Comparison of ENCODE assay signal across 27 cellular contexts in genomic region chr1:178494569-178494971, GRCh38. TPM values are rescaled to one million over a fixed set of nuclear protein-coding genes. Genes with fewer than 3 reads are reported as not detected.
DNase-seq lines count a peak whose midpoint lies in the region; ATAC-seq, FAIRE-seq and TF ChIP-seq lines count a peak whose summit lies in the region.
"Had no signal": no experiment of that assay in that cellular context is flagged by ENCODE, and none has a peak within 500 bp of the region (broad histone marks: within the 10 kb centered on the region; RNA-seq: fewer than 3 reads in every experiment).

No MANE protein-coding gene starts in this region.

- FAIRE-seq in D721Med (lab: Jason Lieb, UNC) (no peak), urothelium cell line (lab: Jason Lieb, UNC) (no peak)
- FAIRE-seq: G401.6, GM12892 had no signal

- no peaks in the 10 kb centered on the region for H3K4me1 Mint-ChIP-seq in activated T-cell treated with anti-CD3 and anti-CD28 coated beads, Interleukin-2, amount 50 U/mL, for 72 hours (ENCODE audit: low read depth)
- H3K4me1 Mint-ChIP-seq: IgD-negative memory B cell had no signal

- H3K27ac ChIP-seq in BLaER1, result peak overlapping the region; percentile 40; the same call in 1 of the 2 replicates
- H3K27ac ChIP-seq in heart left ventricle, result no peak overlapping the region
- H3K27ac ChIP-seq: Peyer's patch, SJSA1 had no signal

- no peaks in the 10 kb centered on the region for H3K27me3 ChIP-seq in BLaER1
- no peaks in the 10 kb centered on the region for H3K27me3 ChIP-seq in heart left ventricle
- H3K27me3 ChIP-seq: Peyer's patch, SJSA1 had no signal

- 70 to 93% (median 87%) methylated on average over 13 of the region's 13 CpGs for WGBS in heart left ventricle, 4 donors

- H3K9me3 ChIP-seq in BLaER1 (no peaks in the 10 kb centered on the region), heart left ventricle (no peaks in the 10 kb centered on the region)
- H3K9me3 ChIP-seq: Peyer's patch, SJSA1 had no signal

- TF ChIP-seq POLR2A in heart left ventricle (IDR thresholded peaks at IDR 0.05), result no peak

- H3K4me1 ChIP-seq in BLaER1, result peaks cover 39% of the 10 kb centered on the region
- no peaks in the 10 kb centered on the region for H3K4me1 ChIP-seq in heart left ventricle
- H3K4me1 ChIP-seq: Peyer's patch, SJSA1 had no signal

- H3K4me3 ChIP-seq in BLaER1 (no peak overlapping the region), heart left ventricle (no peak overlapping the region)
- H3K4me3 ChIP-seq: GM23338, Peyer's patch, SJSA1 had no signal

- TF ChIP-seq CTCF in D721Med (IDR thresholded peaks at IDR 0.05; ENCODE audit: insufficient read depth, missing control alignments) (no peak), heart left ventricle (IDR thresholded peaks at IDR 0.05) (no peak)

- DNase-seq in D721Med (ENCODE audit: insufficient read length, low spot score), result peak; percentile 13
- peak in 1 of 5 donors; percentile 50 for DNase-seq in heart left ventricle
- DNase-seq in sciatic nerve (ENCODE audit: low spot score), result peak; percentile 51
- no peak for DNase-seq in activated T-cell treated with anti-CD3 and anti-CD28 coated beads, Interleukin-2, amount 50 U/mL, for 72 hours
- DNase-seq in urothelium cell line (ENCODE audit: low spot score), result no peak
- DNase-seq: CD4-positive, alpha-beta T cell; COR-L47; Kasumi-1; NCI-H1417; NCI-H1694 treated with DMSO at 0.1 percent for 48 hours; NCI-H2081 treated with DMSO at 0.1 percent for 48 hours; NCI-H2171 treated with DMSO at 0.1 percent for 48 hours; NCI-H446; NCI-H526 had no signal

- intact Hi-C loops in heart left ventricle (cut with DNase I), result no loop called here
- intact Hi-C loops in sciatic nerve (cut with DNase I), result no loop called here

- ATAC-seq in heart left ventricle (peak in 3 of 4 donors; percentile 59 to 79 (median 70)), sciatic nerve (no peak), HG03565 (IDR thresholded peaks at IDR 0.05; ENCODE audit: unreplicated experiment) (no peak)
- no peak for ATAC-seq in activated T-cell treated with anti-CD3 and anti-CD28 coated beads, Interleukin-2, amount 50 U/mL, for 72 hours (replicated peaks in 1 of 2)
- ATAC-seq: GM23338, HCT116 had no signal

- no peak overlapping the region for H3K9ac ChIP-seq in BLaER1

- H3K4me3 Mint-ChIP-seq in activated T-cell treated with anti-CD3 and anti-CD28 coated beads, Interleukin-2, amount 50 U/mL, for 72 hours, result no peak overlapping the region
- H3K4me3 Mint-ChIP-seq: CD4-positive, alpha-beta T cell; GM23338; IgD-negative memory B cell had no signal

- peak overlapping the region; percentile 57; the same call in 1 of the 2 replicates for H3K4me2 ChIP-seq in BLaER1
- H3K4me2 ChIP-seq: GM23338 had no signal

- H3K27me3 Mint-ChIP-seq in activated T-cell treated with anti-CD3 and anti-CD28 coated beads, Interleukin-2, amount 50 U/mL, for 72 hours (ENCODE audit: low read depth), result no peaks in the 10 kb centered on the region
- H3K27me3 Mint-ChIP-seq: CD4-positive, alpha-beta T cell had no signal

- H3K27ac Mint-ChIP-seq in activated T-cell treated with anti-CD3 and anti-CD28 coated beads, Interleukin-2, amount 50 U/mL, for 72 hours, result no peak overlapping the region
- H3K27ac Mint-ChIP-seq: CD4-positive, alpha-beta T cell; GM23338; IgD-negative memory B cell had no signal

- H4K20me1 ChIP-seq in BLaER1, result no peaks in the 10 kb centered on the region

- H3K36me3 ChIP-seq in BLaER1 (no peaks in the 10 kb centered on the region), heart left ventricle (no peaks in the 10 kb centered on the region)
- H3K36me3 ChIP-seq: Peyer's patch, SJSA1 had no signal

- no peaks in the 10 kb centered on the region for H3K36me3 Mint-ChIP-seq in activated T-cell treated with anti-CD3 and anti-CD28 coated beads, Interleukin-2, amount 50 U/mL, for 72 hours (ENCODE audit: insufficient read depth in 2 of 2)

- no peaks in the 10 kb centered on the region for H3K9me3 Mint-ChIP-seq in activated T-cell treated with anti-CD3 and anti-CD28 coated beads, Interleukin-2, amount 50 U/mL, for 72 hours
- H3K9me3 Mint-ChIP-seq: CD4-positive, alpha-beta T cell; GM23338; IgD-negative memory B cell had no signal

RNA-seq across cellular contexts. Expression of gene CLEC20A, which starts 2.2 kb away (rescaled TPM):
- total RNA-seq in heart left ventricle, result under 1 TPM in 1 of 9 donors, not detected in 8; 0.23 TPM
- not detected for polyA plus RNA-seq in heart left ventricle
- 3.2 TPM for total RNA-seq in sciatic nerve
- not detected for total RNA-seq in activated T-cell treated with anti-CD3 and anti-CD28 coated beads, Interleukin-2, amount 50 U/mL, for 72 hours
- total RNA-seq: CD4-positive, alpha-beta T cell; Daoy; GM23338; MCF 10A; OCI-LY7; Peyer's patch; SJSA1 had no signal
- polyA plus RNA-seq: BJ, GM23338 had no signal

RNA-seq across cellular contexts. Expression of gene TEX35, which starts 18.3 kb away (rescaled TPM):
- total RNA-seq in heart left ventricle (not detected), sciatic nerve (not detected)
- polyA plus RNA-seq in heart left ventricle, result not detected
- total RNA-seq in activated T-cell treated with anti-CD3 and anti-CD28 coated beads, Interleukin-2, amount 50 U/mL, for 72 hours, result not detected
- total RNA-seq: CD4-positive, alpha-beta T cell; Daoy; GM23338; MCF 10A; OCI-LY7; Peyer's patch; SJSA1 had no signal
- polyA plus RNA-seq: BJ, GM23338, IgD-negative memory B cell had no signal

Comparison
In these comparisons a context has a peak if more than half of its experiments do, and no peak if none do; other contexts are left out.
1. DNase-seq: peak in D721Med (single experiment) and sciatic nerve (single experiment); none in activated T-cell treated with anti-CD3 and anti-CD28 coated beads, Interleukin-2, amount 50 U/mL, for 72 hours (0 of 2) and urothelium cell line (single experiment).
2. ATAC-seq: peak in heart left ventricle (3 of 4); none in sciatic nerve (single experiment), activated T-cell treated with anti-CD3 and anti-CD28 coated beads, Interleukin-2, amount 50 U/mL, for 72 hours (0 of 2) and HG03565 (single experiment).